Comparison of ENCODE assay signal across 1 cellular context in genomic region chr17:48603959-48604769, GRCh38.
A peak's percentile ranks its signal among the peaks of the same experiment; 100 is the strongest.
TF ChIP-seq lines count a peak whose summit lies in the region.

No MANE protein-coding gene starts in this region.

TF ChIP-seq in HEK293, 187 proteins besides CTCF, POLR2A, EP300 and RAD21 (continued from another document and continues in another):
- TF ChIP-seq PRDM10 (tag by site-specific recombination; IDR thresholded peaks at IDR 0.05) (peak; percentile 99), ZNF391 (tag by site-specific recombination; IDR thresholded peaks at IDR 0.05; ENCODE audit: borderline replicate concordance, low read depth) (peak; percentile 25; the same call in 1 of the 2 replicates), MEIS1 (CRISPR knock-in tag; IDR thresholded peaks at IDR 0.05; ENCODE audit: borderline replicate concordance) (no peak), ZNF211 (tag by site-specific recombination; IDR thresholded peaks at IDR 0.05; ENCODE audit: low read depth) (no peak), ZNF654 (tag by site-specific recombination; IDR thresholded peaks at IDR 0.05; ENCODE audit: low read depth) (no peak), ZXDB (tag by site-specific recombination; IDR thresholded peaks at IDR 0.05) (peak; percentile 69), KLF9 (tag by site-specific recombination; IDR thresholded peaks at IDR 0.05; ENCODE audit: low read depth) (0 out of 2 replicates have a peak, but pooled peaks have one; percentile 13), PATZ1 (tag by site-specific recombination; IDR thresholded peaks at IDR 0.05) (peak; percentile 90), ZNF747 (tag by site-specific recombination; IDR thresholded peaks at IDR 0.05) (no peak), ZNF777 (tag by site-specific recombination; IDR thresholded peaks at IDR 0.05; ENCODE audit: borderline replicate concordance) (no peak), ZNF221 (tag by site-specific recombination; IDR thresholded peaks at IDR 0.05; ENCODE audit: borderline replicate concordance) (no peak), ZNF155 (tag by site-specific recombination; IDR thresholded peaks at IDR 0.05) (no peak), SP7 (tag by site-specific recombination; IDR thresholded peaks at IDR 0.05) (peak; percentile 55; the same call in 1 of the 2 replicates), ZNF529 (tag by site-specific recombination; IDR thresholded peaks at IDR 0.05; ENCODE audit: insufficient replicate concordance) (no peak), KLF17 (tag by site-specific recombination; IDR thresholded peaks at IDR 0.05) (peak; percentile 23; the same call in 1 of the 2 replicates), GLIS2 (tag by site-specific recombination; IDR thresholded peaks at IDR 0.05) (peak; percentile 92), ZNF433 (tag by site-specific recombination; IDR thresholded peaks at IDR 0.05; ENCODE audit: low read depth) (no peak), ZNF701 (tag by site-specific recombination; IDR thresholded peaks at IDR 0.05) (no peak), YY1 (tag by site-specific recombination; IDR thresholded peaks at IDR 0.05) (0 out of 2 replicates have a peak, but pooled peaks have one; percentile 20), ZNF10 (tag by site-specific recombination; IDR thresholded peaks at IDR 0.05) (0 out of 2 replicates have a peak, but pooled peaks have one; percentile 13), SP3 (tag by site-specific recombination; IDR thresholded peaks at IDR 0.05) (peak; percentile 63), ZNF394 (tag by site-specific recombination; IDR thresholded peaks at IDR 0.05; ENCODE audit: borderline replicate concordance) (peak; percentile 38; the same call in 1 of the 2 replicates), KLF8 (tag by site-specific recombination; IDR thresholded peaks at IDR 0.05) (peak; percentile 73; the same call in 1 of the 2 replicates), GLIS1 (tag by site-specific recombination; IDR thresholded peaks at IDR 0.05) (peak; percentile 32; the same call in 1 of the 2 replicates), OVOL3 (tag by site-specific recombination; IDR thresholded peaks at IDR 0.05) (no peak), ZBTB10 (tag by site-specific recombination; IDR thresholded peaks at IDR 0.05) (peak; percentile 54), ZNF501 (tag by site-specific recombination; IDR thresholded peaks at IDR 0.05) (peak; percentile 26; the same call in 1 of the 2 replicates), ZNF423 (tag by site-specific recombination; IDR thresholded peaks at IDR 0.05) (peak; percentile 98), KLF16 (tag by site-specific recombination; IDR thresholded peaks at IDR 0.05) (peak; percentile 49; the same call in 1 of the 2 replicates), IKZF3 (tag by site-specific recombination; IDR thresholded peaks at IDR 0.05) (peak; percentile 83), ZNF629 (tag by site-specific recombination; IDR thresholded peaks at IDR 0.05) (peak; percentile 43; the same call in 1 of the 2 replicates), ZNF112 (tag by site-specific recombination; IDR thresholded peaks at IDR 0.05) (no peak), ZIC2 (tag by site-specific recombination; IDR thresholded peaks at IDR 0.05) (no peak), ZNF600 (tag by site-specific recombination; IDR thresholded peaks at IDR 0.05) (peak; percentile 58; the same call in 1 of the 2 replicates), ZNF148 (tag by site-specific recombination; IDR thresholded peaks at IDR 0.05; ENCODE audit: borderline replicate concordance) (no peak), EGR2 (tag by site-specific recombination; IDR thresholded peaks at IDR 0.05; ENCODE audit: low read depth) (no peak), SP2 (tag by site-specific recombination; IDR thresholded peaks at IDR 0.05) (peak; percentile 67), ZNF324 (tag by site-specific recombination; IDR thresholded peaks at IDR 0.05) (peak; percentile 58; the same call in 1 of the 2 replicates)
- TF ChIP-seq, protein P1, sequence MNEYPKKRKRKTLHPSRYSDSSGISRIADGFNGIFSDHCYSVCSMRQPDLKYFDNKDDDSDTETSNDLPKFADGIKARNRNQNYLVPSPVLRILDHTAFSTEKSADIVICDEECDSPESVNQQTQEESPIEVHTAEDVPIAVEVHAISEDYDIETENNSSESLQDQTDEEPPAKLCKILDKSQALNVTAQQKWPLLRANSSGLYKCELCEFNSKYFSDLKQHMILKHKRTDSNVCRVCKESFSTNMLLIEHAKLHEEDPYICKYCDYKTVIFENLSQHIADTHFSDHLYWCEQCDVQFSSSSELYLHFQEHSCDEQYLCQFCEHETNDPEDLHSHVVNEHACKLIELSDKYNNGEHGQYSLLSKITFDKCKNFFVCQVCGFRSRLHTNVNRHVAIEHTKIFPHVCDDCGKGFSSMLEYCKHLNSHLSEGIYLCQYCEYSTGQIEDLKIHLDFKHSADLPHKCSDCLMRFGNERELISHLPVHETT (tag by site-specific recombination; IDR thresholded peaks at IDR 0.05) = no peak
- TF ChIP-seq, protein P2, sequence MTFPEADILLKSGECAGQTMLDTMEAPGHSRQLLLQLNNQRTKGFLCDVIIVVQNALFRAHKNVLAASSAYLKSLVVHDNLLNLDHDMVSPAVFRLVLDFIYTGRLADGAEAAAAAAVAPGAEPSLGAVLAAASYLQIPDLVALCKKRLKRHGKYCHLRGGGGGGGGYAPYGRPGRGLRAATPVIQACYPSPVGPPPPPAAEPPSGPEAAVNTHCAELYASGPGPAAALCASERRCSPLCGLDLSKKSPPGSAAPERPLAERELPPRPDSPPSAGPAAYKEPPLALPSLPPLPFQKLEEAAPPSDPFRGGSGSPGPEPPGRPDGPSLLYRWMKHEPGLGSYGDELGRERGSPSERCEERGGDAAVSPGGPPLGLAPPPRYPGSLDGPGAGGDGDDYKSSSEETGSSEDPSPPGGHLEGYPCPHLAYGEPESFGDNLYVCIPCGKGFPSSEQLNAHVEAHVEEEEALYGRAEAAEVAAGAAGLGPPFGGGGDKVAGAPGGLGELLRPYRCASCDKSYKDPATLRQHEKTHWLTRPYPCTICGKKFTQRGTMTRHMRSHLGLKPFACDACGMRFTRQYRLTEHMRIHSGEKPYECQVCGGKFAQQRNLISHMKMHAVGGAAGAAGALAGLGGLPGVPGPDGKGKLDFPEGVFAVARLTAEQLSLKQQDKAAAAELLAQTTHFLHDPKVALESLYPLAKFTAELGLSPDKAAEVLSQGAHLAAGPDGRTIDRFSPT (tag by site-specific recombination; IDR thresholded peaks at IDR 0.05) = 0 out of 2 replicates have a peak, but pooled peaks have one; percentile 38
- TF ChIP-seq, protein P3, sequence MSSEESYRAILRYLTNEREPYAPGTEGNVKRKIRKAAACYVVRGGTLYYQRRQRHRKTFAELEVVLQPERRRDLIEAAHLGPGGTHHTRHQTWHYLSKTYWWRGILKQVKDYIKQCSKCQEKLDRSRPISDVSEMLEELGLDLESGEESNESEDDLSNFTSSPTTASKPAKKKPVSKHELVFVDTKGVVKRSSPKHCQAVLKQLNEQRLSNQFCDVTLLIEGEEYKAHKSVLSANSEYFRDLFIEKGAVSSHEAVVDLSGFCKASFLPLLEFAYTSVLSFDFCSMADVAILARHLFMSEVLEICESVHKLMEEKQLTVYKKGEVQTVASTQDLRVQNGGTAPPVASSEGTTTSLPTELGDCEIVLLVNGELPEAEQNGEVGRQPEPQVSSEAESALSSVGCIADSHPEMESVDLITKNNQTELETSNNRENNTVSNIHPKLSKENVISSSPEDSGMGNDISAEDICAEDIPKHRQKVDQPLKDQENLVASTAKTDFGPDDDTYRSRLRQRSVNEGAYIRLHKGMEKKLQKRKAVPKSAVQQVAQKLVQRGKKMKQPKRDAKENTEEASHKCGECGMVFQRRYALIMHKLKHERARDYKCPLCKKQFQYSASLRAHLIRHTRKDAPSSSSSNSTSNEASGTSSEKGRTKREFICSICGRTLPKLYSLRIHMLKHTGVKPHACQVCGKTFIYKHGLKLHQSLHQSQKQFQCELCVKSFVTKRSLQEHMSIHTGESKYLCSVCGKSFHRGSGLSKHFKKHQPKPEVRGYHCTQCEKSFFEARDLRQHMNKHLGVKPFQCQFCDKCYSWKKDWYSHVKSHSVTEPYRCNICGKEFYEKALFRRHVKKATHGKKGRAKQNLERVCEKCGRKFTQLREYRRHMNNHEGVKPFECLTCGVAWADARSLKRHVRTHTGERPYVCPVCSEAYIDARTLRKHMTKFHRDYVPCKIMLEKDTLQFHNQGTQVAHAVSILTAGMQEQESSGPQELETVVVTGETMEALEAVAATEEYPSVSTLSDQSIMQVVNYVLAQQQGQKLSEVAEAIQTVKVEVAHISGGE (tag by site-specific recombination; conservative IDR thresholded peaks at IDR 0.05; ENCODE audit: low read depth) = no peak
